8 cellular contexts compared by ENCODE assay signal in genomic region chr3:180679178-180680096, GRCh38. TPM values are rescaled to one million over a fixed set of nuclear protein-coding genes. Genes with fewer than 3 reads are reported as not detected.
DNase-seq lines count a peak whose midpoint lies in the region; ATAC-seq, FAIRE-seq and TF ChIP-seq lines count a peak whose summit lies in the region.

TSS of gene CCDC39 (minus strand) at chr3:180679489. CDS start at chr3:180679380, 109 bp downstream.

- peak; percentile 97 for ATAC-seq in GM21390 (IDR thresholded peaks at IDR 0.05; ENCODE audit: unreplicated experiment)

- H3K4me1 ChIP-seq in testis = peaks cover 5% of the 10 kb centered on the region

- CTCF ChIA-PET in Calu3 (lab: Charles Lee) = interaction anchor here (0.7 to 1.8 kb wide), 4 partner anchors 18 to 1133 kb away, joined by 3 to 6 read pairs (median 4); no protein-coding TSS in a partner anchor

- H3K27me3 Mint-ChIP-seq in Calu3 (ENCODE audit: unreplicated experiment) = peaks cover 46% of the 10 kb centered on the region

- no peaks in the 10 kb centered on the region for H3K9me3 ChIP-seq in testis

- peaks cover 11% of the 10 kb centered on the region for H3K4me1 Mint-ChIP-seq in Calu3 (ENCODE audit: low read depth, unreplicated experiment)

- DNase-seq in Calu3 (peak; percentile 89), HT1080 (ENCODE audit: low read depth) (peak; percentile 80), RCC 7860 (ENCODE audit: low spot score) (peak; percentile 27), germinal center (ENCODE audit: low spot score) (peak; percentile 66), occipital lobe (lab: John Stamatoyannopoulos, UW) (peak; percentile 69), testis (peak; percentile 85)
- peak in 3 of 4 experiments; percentile 15 to 45 (median 16) for DNase-seq in activated naive CD4-positive, alpha-beta T cell (lab: John Stamatoyannopoulos, UW)

- no peak for FAIRE-seq in RCC 7860 (lab: Jason Lieb, UNC)

- H3K27me3 ChIP-seq in testis = no peaks in the 10 kb centered on the region

- TF ChIP-seq CTCF in Calu3 (IDR thresholded peaks at IDR 0.05; ENCODE audit: unreplicated experiment) = no peak
- TF ChIP-seq CTCF in testis (IDR thresholded peaks at IDR 0.05) = no peak

- intact Hi-C loops in Calu3 (cut with micrococcal nuclease; ENCODE audit: unreplicated experiment) = no loop called here
- intact Hi-C loops in testis (cut with DNase I; ENCODE audit: low total_unique reads) = no loop called here

- H3K4me3 ChIP-seq in testis = peak within 1 kb of the TSS; percentile 61 to 82

- peak within 1 kb of the TSS; percentile 86 for H3K4me3 Mint-ChIP-seq in Calu3 (ENCODE audit: low read depth, unreplicated experiment)

- BruUV-seq in Calu3 (replicated peaks; lab: Mats Ljungman, UMichigan) = no TSS peak

- no peaks in the 10 kb centered on the region for H3K36me3 ChIP-seq in testis (ENCODE audit: low read depth, missing control alignments)

- 0 to 1% methylated on average over 29 to 56 of the region's 56 CpGs for WGBS in testis, 2 donors

- peaks cover 4% of the 10 kb centered on the region for H3K9me3 Mint-ChIP-seq in Calu3 (ENCODE audit: low read depth, unreplicated experiment)

- no peak for TF ChIP-seq POLR2A in testis (IDR thresholded peaks at IDR 0.05)

- H3K36me3 Mint-ChIP-seq in Calu3 (ENCODE audit: insufficient read depth, unreplicated experiment) = peaks cover 17% of the 10 kb centered on the region

- H3K27ac Mint-ChIP-seq in Calu3 (ENCODE audit: unreplicated experiment) = peak within 1 kb of the TSS; percentile 72

- peak within 1 kb of the TSS; percentile 35 to 41 for H3K27ac ChIP-seq in testis

RNA-seq across cellular contexts. Expression of gene CCDC39, which starts in this region (rescaled TPM):
- total RNA-seq in Calu3 (2022) = not detected in 2 replicates
- total RNA-seq in HT1080 (2014; rRNA removed; shearing (Covaris generic)) = 0.03 and 0.05 TPM in 2 replicates
- polyA plus RNA-seq in HT1080 (2015; cell fraction: cytosol; rRNA removed) = 0.02 and 0.09 TPM in 2 replicates
- 0.03 and 0.42 TPM in 2 replicates for polyA plus RNA-seq in HT1080 (2015; cell fraction: nucleus; rRNA removed)
- total RNA-seq in occipital lobe = 0.62 TPM
- 1 to 10 TPM; 3.5 to 7.4 TPM for total RNA-seq in testis
- 4.3 TPM for polyA plus RNA-seq in testis (ENCODE audit: insufficient read depth, low read depth, low replicate concordance)

Comparison
In these comparisons a context has a peak if more than half of its experiments do, and no peak if none do; other contexts are left out.
1. Peak in every context shown above with its lines: DNase-seq, ATAC-seq, H3K4me3 ChIP-seq and H3K27ac ChIP-seq.
2. Peak in DNase-seq in Calu3; RNA of the gene not detected or under 1 TPM.
3. Peak in DNase-seq in HT1080; RNA of the gene not detected or under 1 TPM.
4. Peak in DNase-seq in occipital lobe; RNA of the gene not detected or under 1 TPM.
5. DNase-seq: peak in every context shown above with its lines; median percentile 89 in Calu3; 85 in testis; 80 in HT1080; 69 in occipital lobe; 66 in germinal center; 27 in RCC 7860; 16 in activated naive CD4-positive, alpha-beta T cell.